ENCODE assay signal across 1 cellular context in genomic region chr12:61095131-61095530, GRCh38.
TF ChIP-seq lines count a peak whose summit lies in the region.

No MANE protein-coding gene starts in this region.

TF ChIP-seq in IMR-90, 13 proteins besides CTCF, POLR2A, EP300 and RAD21 (continued from another document):
- TF ChIP-seq BHLHE40 (IDR thresholded peaks at IDR 0.05; ENCODE audit: low read depth, low read length) (no peak), MAZ (IDR thresholded peaks at IDR 0.05; ENCODE audit: borderline replicate concordance, low read depth, low read length) (no peak), FOS (IDR thresholded peaks at IDR 0.05; ENCODE audit: low read depth, low read length) (no peak), RCOR1 (IDR thresholded peaks at IDR 0.05; ENCODE audit: insufficient replicate concordance, low read length) (no peak), SMC3 (IDR thresholded peaks at IDR 0.05; ENCODE audit: low read depth, low read length) (no peak), ELK1 (IDR thresholded peaks at IDR 0.05; ENCODE audit: borderline replicate concordance, low read depth, low read length) (no peak), MAFK (IDR thresholded peaks at IDR 0.05; ENCODE audit: low read depth, low read length) (no peak)
